8 cellular contexts compared by ENCODE assay signal in the genomic region with DNA sequence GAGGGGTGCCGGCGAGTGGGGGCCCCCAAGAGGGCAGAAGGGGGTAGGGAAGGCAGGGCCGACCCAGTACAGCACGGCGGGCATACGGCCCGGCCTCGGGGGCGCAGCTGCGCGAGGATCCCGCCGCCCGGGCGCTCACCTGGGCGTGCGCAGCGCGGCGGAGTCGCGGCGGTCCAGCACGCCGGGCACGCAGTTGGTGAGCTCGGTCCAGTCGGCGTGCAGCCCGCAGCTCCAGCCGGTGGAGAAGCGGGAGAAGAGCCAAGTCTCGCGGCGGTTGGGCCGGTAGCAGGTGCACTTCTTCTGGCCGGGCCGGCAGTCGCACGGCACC. TPM values are rescaled to one million over a fixed set of nuclear protein-coding genes. Genes with fewer than 3 reads are reported as not detected.
A peak's percentile ranks its signal among the peaks of the same experiment; 100 is the strongest.
DNase-seq lines count a peak whose midpoint lies in the region; ATAC-seq and TF ChIP-seq lines count a peak whose summit lies in the region.
"Not testable (repeated sequence)": the region's sequence is repeated elsewhere in the genome, so short reads cannot be mapped to it uniquely, and the experiment has no call there.

No MANE protein-coding gene starts in this region.

- H3K27me3 Mint-ChIP-seq in CD4-positive, alpha-beta T cell; natural killer cell (ENCODE audit: low read depth in 2 of 2): not testable (repeated sequence)
- H3K27me3 Mint-ChIP-seq in activated CD8-positive, alpha-beta memory T cell treated with anti-CD3 and anti-CD28 coated beads, Interleukin-2, amount 10 ng/mL, durations not matched to agents 7 days and 5 days: peaks cover 25% of the 10 kb centered on the region
- peaks cover 43% of the 10 kb centered on the region for H3K27me3 Mint-ChIP-seq in dendritic cell treated with granulocyte-macrophage colony-stimulating factor and Interleukin-4, amounts not matched to agents 40 ng/mL and 50 ng/mL, for 4 days

- not testable (repeated sequence) for H3K27ac ChIP-seq in CD4-positive, alpha-beta T cell (ENCODE audit: low read depth, low read length); iPS DF 6.9 (ENCODE audit: low read length)
- H3K27ac ChIP-seq in stomach: peak overlapping the region in 3 of 5 donors; percentile 43 to 71 (median 49)

- not testable (repeated sequence) for H3K9me3 Mint-ChIP-seq in CD4-positive, alpha-beta T cell; activated CD8-positive, alpha-beta memory T cell treated with anti-CD3 and anti-CD28 coated beads, Interleukin-2, amount 10 ng/mL, durations not matched to agents 7 days and 5 days (ENCODE audit: low read depth); dendritic cell treated with granulocyte-macrophage colony-stimulating factor and Interleukin-4, amounts not matched to agents 40 ng/mL and 50 ng/mL, for 4 days; natural killer cell

- not testable (repeated sequence) for H3K9me3 ChIP-seq in CD4-positive, alpha-beta T cell (ENCODE audit: control insufficient read depth, low read length); iPS DF 6.9 (ENCODE audit: control insufficient read depth, insufficient read depth, low read length); stomach

- DNase-seq in CD4-positive, alpha-beta T cell; H7; LNCaP clone FGC (ENCODE audit: low read depth); activated CD8-positive, alpha-beta memory T cell treated with anti-CD3 and anti-CD28 coated beads, Interleukin-2, amount 10 ng/mL, durations not matched to agents 7 days and 5 days; iPS DF 6.9 (ENCODE audit: low read depth, low spot score); natural killer cell; stomach: not testable (repeated sequence)

- not testable (repeated sequence) for TF ChIP-seq EP300 in stomach (IDR thresholded peaks at IDR 0.05)

- TF ChIP-seq CTCF in CD4-positive, alpha-beta T cell (IDR thresholded peaks at IDR 0.05); LNCaP clone FGC (IDR thresholded peaks at IDR 0.05; ENCODE audit: control insufficient read depth, extremely low read depth, insufficient read depth); natural killer cell (IDR thresholded peaks at IDR 0.05); stomach (IDR thresholded peaks at IDR 0.05): not testable (repeated sequence)

- POLR2A ChIA-PET in CD4-positive, alpha-beta T cell (lab: Charles Lee): interaction anchor here (1.1 kb wide), 1 partner anchor 84 kb away, joined by 3 read pairs; no protein-coding TSS in a partner anchor

- not testable (repeated sequence) for ATAC-seq in CD4-positive, alpha-beta T cell (ENCODE audit: poor library complexity); natural killer cell
- ATAC-seq in activated CD8-positive, alpha-beta memory T cell treated with anti-CD3 and anti-CD28 coated beads, Interleukin-2, amount 10 ng/mL, durations not matched to agents 7 days and 5 days: peak; percentile 0

- CTCF ChIA-PET in CD4-positive, alpha-beta T cell (lab: Charles Lee): not testable (repeated sequence)
- CTCF ChIA-PET in activated CD8-positive, alpha-beta memory T cell treated with anti-CD3 and anti-CD28 coated beads, Interleukin-2, amount 10 ng/mL, durations not matched to agents 7 days and 5 days (lab: Charles Lee): interaction anchor here (0.7 kb wide), 1 partner anchor 139 kb away, joined by 3 read pairs; no protein-coding TSS in a partner anchor

- TF ChIP-seq POLR2A in stomach (IDR thresholded peaks at IDR 0.05): not testable (repeated sequence)

- peak overlapping the region; percentile 93 for H3K4me3 Mint-ChIP-seq in CD4-positive, alpha-beta T cell
- peak overlapping the region; percentile 76 for H3K4me3 Mint-ChIP-seq in activated CD8-positive, alpha-beta memory T cell treated with anti-CD3 and anti-CD28 coated beads, Interleukin-2, amount 10 ng/mL, durations not matched to agents 7 days and 5 days
- peak overlapping the region; percentile 98 for H3K4me3 Mint-ChIP-seq in dendritic cell treated with granulocyte-macrophage colony-stimulating factor and Interleukin-4, amounts not matched to agents 40 ng/mL and 50 ng/mL, for 4 days
- peak overlapping the region; percentile 95 for H3K4me3 Mint-ChIP-seq in natural killer cell

- intact Hi-C loops in CD4-positive, alpha-beta T cell (cut with DNase I, micrococcal nuclease); stomach (cut with DNase I; ENCODE audit: low total_unique reads): not testable (repeated sequence)
- intact Hi-C loops in dendritic cell treated with granulocyte-macrophage colony-stimulating factor and Interleukin-4, amounts not matched to agents 40 ng/mL and 50 ng/mL, for 4 days (cut with micrococcal nuclease): loop anchor here (2.0 kb wide), 1 partner anchor 217 kb away; no protein-coding TSS in a partner anchor
- intact Hi-C loops in natural killer cell (cut with micrococcal nuclease): loop anchor here (5.0 kb wide), 1 partner anchor 46 kb away; no protein-coding TSS in a partner anchor

- H3K4me1 ChIP-seq in iPS DF 6.9 (ENCODE audit: control insufficient read depth, insufficient read depth, low read length): peaks cover 27% of the 10 kb centered on the region
- peaks cover 42 to 74% (median 70%) of the 10 kb centered on the region in 4 donors for H3K4me1 ChIP-seq in stomach

- not testable (repeated sequence) for H3K27ac Mint-ChIP-seq in CD4-positive, alpha-beta T cell; activated CD8-positive, alpha-beta memory T cell treated with anti-CD3 and anti-CD28 coated beads, Interleukin-2, amount 10 ng/mL, durations not matched to agents 7 days and 5 days
- H3K27ac Mint-ChIP-seq in dendritic cell treated with granulocyte-macrophage colony-stimulating factor and Interleukin-4, amounts not matched to agents 40 ng/mL and 50 ng/mL, for 4 days: peak overlapping the region; percentile 81
- H3K27ac Mint-ChIP-seq in natural killer cell: peak overlapping the region in 1 of 2 donors; percentile 78

- WGBS in iPS DF 6.9 (ENCODE audit: insufficient coverage, insufficient read length): no CpG with 5 or more reads among the region's 40 CpGs
- 0 to 1% (median 0%) methylated on average over 2 to 29 of the region's 40 CpGs for whole genome bisulfite sequencing in stomach, 5 donors

- H3K4me3 ChIP-seq in H7 (ENCODE audit: insufficient read depth, low read depth, low read length) (peak overlapping the region; percentile 75), LNCaP clone FGC (ENCODE audit: low read depth, low read length) (peak overlapping the region; percentile 70), iPS DF 6.9 (ENCODE audit: low read length) (peak overlapping the region; percentile 78), stomach (peak overlapping the region; percentile 65 to 86 (median 75))

- H3K4me1 Mint-ChIP-seq in CD4-positive, alpha-beta T cell (ENCODE audit: low read depth): peaks cover 51% of the 10 kb centered on the region
- peaks cover 14% of the 10 kb centered on the region for H3K4me1 Mint-ChIP-seq in activated CD8-positive, alpha-beta memory T cell treated with anti-CD3 and anti-CD28 coated beads, Interleukin-2, amount 10 ng/mL, durations not matched to agents 7 days and 5 days
- H3K4me1 Mint-ChIP-seq in dendritic cell treated with granulocyte-macrophage colony-stimulating factor and Interleukin-4, amounts not matched to agents 40 ng/mL and 50 ng/mL, for 4 days (ENCODE audit: low read depth): peaks cover 55% of the 10 kb centered on the region
- H3K4me1 Mint-ChIP-seq in natural killer cell: peaks cover 49 to 55% of the 10 kb centered on the region in 2 donors

- H3K27me3 ChIP-seq in CD4-positive, alpha-beta T cell (ENCODE audit: control insufficient read depth, insufficient read depth, low read length); iPS DF 6.9 (ENCODE audit: control insufficient read depth, insufficient read depth, low read length); stomach: not testable (repeated sequence)
- peaks cover 16% of the 10 kb centered on the region for H3K27me3 ChIP-seq in H7 (ENCODE audit: control insufficient read depth, insufficient read depth, low read length)

- H3K36me3 ChIP-seq in H7 (replicated peaks; ENCODE audit: control insufficient read depth, insufficient read depth, low read length); iPS DF 6.9 (ENCODE audit: control insufficient read depth, insufficient read depth, low read length); stomach: not testable (repeated sequence)

- not testable (repeated sequence) for H3K36me3 Mint-ChIP-seq in CD4-positive, alpha-beta T cell (ENCODE audit: low read depth); activated CD8-positive, alpha-beta memory T cell treated with anti-CD3 and anti-CD28 coated beads, Interleukin-2, amount 10 ng/mL, durations not matched to agents 7 days and 5 days; natural killer cell
- H3K36me3 Mint-ChIP-seq in dendritic cell treated with granulocyte-macrophage colony-stimulating factor and Interleukin-4, amounts not matched to agents 40 ng/mL and 50 ng/mL, for 4 days (ENCODE audit: low read depth): peaks cover 23% of the 10 kb centered on the region

RNA-seq across cellular contexts. Expression of a gene that starts 0.8 kb away (rescaled TPM):
- 1 to 10 TPM; 7.1 to 8.7 TPM for total RNA-seq in CD4-positive, alpha-beta T cell
- 76.3 and 102 TPM in 2 replicates for total RNA-seq in H7 (2014; rRNA removed; shearing (Covaris generic))
- total RNA-seq in activated CD8-positive, alpha-beta memory T cell treated with anti-CD3 and anti-CD28 coated beads, Interleukin-2, amount 10 ng/mL, durations not matched to agents 7 days and 5 days: 1 to 10 TPM; 7.0 to 8.6 TPM
- 10 to 100 TPM; 18.9 to 35.9 (median 28.8) TPM for total RNA-seq in natural killer cell
- total RNA-seq in stomach: 100 to 1,000 TPM in 1 of 5 donors, 10 to 100 TPM in 2, 1 to 10 TPM in 2; 2.9 to 178 (median 20.7) TPM
- 10 to 100 TPM in 2 of 3 donors, 1 to 10 TPM in 1; 5.8 to 15.2 (median 10.5) TPM for polyA plus RNA-seq in stomach
